25 cellular contexts compared by ENCODE assay signal in genomic region chr7:18444856-18445255, GRCh38.
"Had no signal": no experiment of that assay in that cellular context is flagged by ENCODE, and none has a peak within 500 bp of the region (broad histone marks: within the 10 kb centered on the region; RNA-seq: fewer than 3 reads in every experiment).

No MANE protein-coding gene starts in this region.

- H3K4me3 ChIP-seq: left lung, lung, mucosa of descending colon, ovary, right atrium auricular region, right lobe of liver, smooth muscle cell, tibial nerve, uterus had no signal

- H3K36me3 ChIP-seq: left lung, ovary, right atrium auricular region, right lobe of liver, tibial nerve, uterus had no signal

- H3K4me1 ChIP-seq: left lung, right lobe of liver, uterus had no signal

- DNase-seq: hypothalamus; immature natural killer cell; kidney; left colon; left lung; midbrain; mucosa of descending colon; naive thymus-derived CD4-positive, alpha-beta T cell; ovary; right lobe of liver; stimulated activated CD4-positive, alpha-beta T cell treated with anti-CD3 and anti-CD28 coated beads, Interleukin-1b, Interleukin-23, amount 100 ng/mL, for 48 hours; stimulated activated CD4-positive, alpha-beta T cell treated with anti-CD3 and anti-CD28 coated beads, Interleukin-2, amount 100 ng/mL, for 48 hours; stimulated activated CD4-positive, alpha-beta T cell treated with anti-CD3 and anti-CD28 coated beads, Interleukin-4, amount 100 ng/mL, for 4 hours; stimulated activated CD8-positive, alpha-beta memory T cell treated with anti-CD3 and anti-CD28 coated beads, Interleukin-4, amount 100 ng/mL, for 48 hours; stimulated activated naive CD4-positive, alpha-beta T cell treated with Interleukin-2 at 50 U/mL for 16 hours; stimulated activated naive CD8-positive, alpha-beta T cell treated with anti-CD3 and anti-CD28 coated beads, Interleukin-15, amount 100 ng/mL, for 72 hours; substantia nigra; uterus had no signal

- H3K9me3 ChIP-seq: left lung, mucosa of descending colon, ovary, right atrium auricular region, right lobe of liver, tibial nerve, uterus had no signal

- H3K27ac ChIP-seq: left lung, ovary, right atrium auricular region, right lobe of liver, tibial nerve, uterus had no signal

- ATAC-seq: left colon; left lung; mucosa of descending colon; naive thymus-derived CD4-positive, alpha-beta T cell; natural killer cell treated with Interleukin-12 subunit alpha and Interleukin-12 subunit beta and Interleukin-15 and Interleukin-18, amount 100 ng/mL, for 72 hours; right lobe of liver; stimulated activated memory B cell treated with anti-CD40 and anti-IgM and Interleukin-4, amounts not matched to agents 10 μg/mL and 1 μg/mL and 100 μg/mL, for 72 hours; stimulated activated naive CD8-positive, alpha-beta T cell treated with anti-CD3 and anti-CD28 coated beads, Interleukin-15, amount 100 ng/mL, for 72 hours had no signal

- H3K27me3 ChIP-seq: left lung, ovary, right atrium auricular region, right lobe of liver, tibial nerve, uterus had no signal

- FAIRE-seq: islet of Langerhans, kidney had no signal
